ENCODE assay signal across 25 cellular contexts in genomic region chr16:54697677-54698076, GRCh38.
"Had no signal": no experiment of that assay in that cellular context is flagged by ENCODE, and none has a peak within 500 bp of the region (broad histone marks: within the 10 kb centered on the region; RNA-seq: fewer than 3 reads in every experiment).

No MANE protein-coding gene starts in this region.

- H3K4me3 ChIP-seq: colonic mucosa, coronary artery, dorsolateral prefrontal cortex, esophagus muscularis mucosa, esophagus squamous epithelium, gastrocnemius medialis, gastroesophageal sphincter, heart left ventricle, heart right ventricle had no signal

- H3K4me1 Mint-ChIP-seq: endodermal cell had no signal

- DNase-seq: colonic mucosa; cortex of kidney; dermis blood vessel endothelial cell; dorsolateral prefrontal cortex; effector CD4-positive, alpha-beta T cell; effector CD8-positive, alpha-beta T cell; effector memory CD4-positive, alpha-beta T cell; effector memory CD8-positive, alpha-beta T cell; endodermal cell; erythroblast; esophagus squamous epithelium; foreskin fibroblast; foreskin keratinocyte; foreskin melanocyte; gastrocnemius medialis; glutamatergic neuron; head of caudate nucleus; heart left ventricle; heart right ventricle had no signal

- H3K4me3 Mint-ChIP-seq: dendritic cell treated with granulocyte-macrophage colony-stimulating factor and Interleukin-4, amounts not matched to agents 40 ng/mL and 50 ng/mL, for 4 days; effector memory CD8-positive, alpha-beta T cell; endodermal cell had no signal

- H3K9me3 ChIP-seq: colonic mucosa, gastrocnemius medialis had no signal

- H3K36me3 ChIP-seq: colonic mucosa, esophagus muscularis mucosa, esophagus squamous epithelium, gastrocnemius medialis, gastroesophageal sphincter, heart left ventricle, heart right ventricle had no signal

- H3K27ac Mint-ChIP-seq: dendritic cell treated with granulocyte-macrophage colony-stimulating factor and Interleukin-4, amounts not matched to agents 40 ng/mL and 50 ng/mL, for 4 days; effector memory CD8-positive, alpha-beta T cell; endodermal cell had no signal

- H3K9me3 Mint-ChIP-seq: endodermal cell had no signal

- H3K27me3 Mint-ChIP-seq: dendritic cell treated with granulocyte-macrophage colony-stimulating factor and Interleukin-4, amounts not matched to agents 40 ng/mL and 50 ng/mL, for 4 days; effector memory CD8-positive, alpha-beta T cell had no signal

- ATAC-seq: effector memory CD8-positive, alpha-beta T cell; esophagus mucosa; foreskin keratinocyte; gastrocnemius medialis; gastroesophageal sphincter; heart left ventricle; heart right ventricle had no signal

- H3K27ac ChIP-seq: colonic mucosa, coronary artery, dorsolateral prefrontal cortex, epithelial cell of prostate, esophagus muscularis mucosa, esophagus squamous epithelium, foreskin keratinocyte, gastrocnemius medialis, gastroesophageal sphincter, heart left ventricle, heart right ventricle had no signal

- H3K4me1 ChIP-seq: colonic mucosa, esophagus muscularis mucosa, esophagus squamous epithelium, foreskin keratinocyte, gastrocnemius medialis, gastroesophageal sphincter, heart left ventricle, heart right ventricle had no signal

- H3K27me3 ChIP-seq: colonic mucosa, foreskin keratinocyte, heart left ventricle, heart right ventricle had no signal
